ENCODE assay signal across 8 cellular contexts in genomic region chr11:59668950-59669610, GRCh38. TPM values are rescaled to one million over a fixed set of nuclear protein-coding genes. Genes with fewer than 3 reads are reported as not detected.
DNase-seq lines count a peak whose midpoint lies in the region; ATAC-seq, FAIRE-seq and TF ChIP-seq lines count a peak whose summit lies in the region.

A gene with protein sequence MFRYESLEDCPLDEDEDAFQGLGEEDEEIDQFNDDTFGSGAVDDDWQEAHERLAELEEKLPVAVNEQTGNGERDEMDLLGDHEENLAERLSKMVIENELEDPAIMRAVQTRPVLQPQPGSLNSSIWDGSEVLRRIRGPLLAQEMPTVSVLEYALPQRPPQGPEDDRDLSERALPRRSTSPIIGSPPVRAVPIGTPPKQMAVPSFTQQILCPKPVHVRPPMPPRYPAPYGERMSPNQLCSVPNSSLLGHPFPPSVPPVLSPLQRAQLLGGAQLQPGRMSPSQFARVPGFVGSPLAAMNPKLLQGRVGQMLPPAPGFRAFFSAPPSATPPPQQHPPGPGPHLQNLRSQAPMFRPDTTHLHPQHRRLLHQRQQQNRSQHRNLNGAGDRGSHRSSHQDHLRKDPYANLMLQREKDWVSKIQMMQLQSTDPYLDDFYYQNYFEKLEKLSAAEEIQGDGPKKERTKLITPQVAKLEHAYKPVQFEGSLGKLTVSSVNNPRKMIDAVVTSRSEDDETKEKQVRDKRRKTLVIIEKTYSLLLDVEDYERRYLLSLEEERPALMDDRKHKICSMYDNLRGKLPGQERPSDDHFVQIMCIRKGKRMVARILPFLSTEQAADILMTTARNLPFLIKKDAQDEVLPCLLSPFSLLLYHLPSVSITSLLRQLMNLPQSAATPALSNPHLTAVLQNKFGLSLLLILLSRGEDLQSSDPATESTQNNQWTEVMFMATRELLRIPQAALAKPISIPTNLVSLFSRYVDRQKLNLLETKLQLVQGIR (minus strand): TSS chr11:59669037. CDS start chr11:59668895, 142 bp downstream.

- H3K36me3 ChIP-seq in right atrium auricular region (peaks cover 27% of the 10 kb centered on the region), psoas muscle (ENCODE audit: insufficient read depth in 1 of 2, low read depth in 1 of 2) (peaks cover 3 to 28% of the 10 kb centered on the region in 2 donors)

- FAIRE-seq in urothelium cell line (lab: Jason Lieb, UNC) = peak; percentile 20

- H3K9me3 ChIP-seq in right atrium auricular region = no peaks in the 10 kb centered on the region
- no peaks in the 10 kb centered on the region for H3K9me3 ChIP-seq in psoas muscle

- peak; percentile 95 for ATAC-seq in GM18499 (IDR thresholded peaks at IDR 0.05; ENCODE audit: insufficient read depth, unreplicated experiment)
- ATAC-seq in HG02943 (IDR thresholded peaks at IDR 0.05; ENCODE audit: low read depth, unreplicated experiment) = peak; percentile 94
- ATAC-seq in psoas muscle = peak; percentile 94 to 97 (median 95)

- H3K27me3 ChIP-seq in right atrium auricular region (no peaks in the 10 kb centered on the region), psoas muscle (ENCODE audit: insufficient read depth in 3 of 3, low read length in 2 of 3) (no peaks in the 10 kb centered on the region)

- intact Hi-C loops in T-helper 2 cell treated with Interferon-gamma antibody and Interleukin-4, amounts not matched to agents 100 ng/mL and 5 ng/mL, for 36 hours (cut with micrococcal nuclease) = loop anchor here (1.0 to 10.0 kb wide), 5 partner anchors 53 to 494 kb away; partner anchors contain the start of genes DTX4, MRPL16 and STX3
- intact Hi-C loops in psoas muscle (cut with DNase I) = loop anchor here (5.0 kb wide), 4 partner anchors 52 to 133 kb away; partner anchors contain the start of gene OSBP (in 1 of the 2)

- TF ChIP-seq CTCF in right atrium auricular region (IDR thresholded peaks at IDR 0.05) (no peak), psoas muscle (IDR thresholded peaks at IDR 0.05) (no peak)

- DNase-seq in NCI-H187 treated with DMSO at 0.1 percent for 48 hours (lab: John Stamatoyannopoulos, UW) = peak; percentile 87
- DNase-seq in anterior cingulate cortex (lab: John Stamatoyannopoulos, UW) = peak; percentile 86 to 99 (median 98)
- peak; percentile 99 for DNase-seq in right atrium auricular region (ENCODE audit: low spot score)
- peak; percentile 99 to 100 for DNase-seq in psoas muscle
- peak; percentile 99 for DNase-seq in urothelium cell line (ENCODE audit: low spot score)

- peak within 1 kb of the TSS; percentile 98 for H3K27ac ChIP-seq in right atrium auricular region
- peak within 1 kb of the TSS; percentile 91 for H3K27ac ChIP-seq in psoas muscle

- peaks cover 0 to 21% of the 10 kb centered on the region in 2 donors for H3K4me1 ChIP-seq in right atrium auricular region
- peaks cover 16% of the 10 kb centered on the region for H3K4me1 ChIP-seq in psoas muscle

- H3K4me3 ChIP-seq in right atrium auricular region = peak within 1 kb of the TSS; percentile 94
- H3K4me3 ChIP-seq in psoas muscle = peak within 1 kb of the TSS; percentile 86

- WGBS in psoas muscle, 3 donors = 0% methylated on average over 50 to 68 of the region's 68 CpGs

RNA-seq across cellular contexts. Expression of the gene that starts here (rescaled TPM):
- total RNA-seq in T-helper 2 cell treated with Interferon-gamma antibody and Interleukin-4, amounts not matched to agents 100 ng/mL and 5 ng/mL, for 36 hours = 51.3 and 51.5 TPM in 2 replicates
- total RNA-seq in right atrium auricular region (10 to 100 TPM; 13.2 to 22.1 TPM), psoas muscle (10 to 100 TPM; 29.6 to 47.8 (median 41.0) TPM)
- 10 to 100 TPM; 23.9 to 47.9 (median 26.4) TPM for polyA plus RNA-seq in psoas muscle

Comparison
In these comparisons a context has a peak if more than half of its experiments do, and no peak if none do; other contexts are left out.
1. Peak in every context shown above with its lines: DNase-seq, ATAC-seq, H3K4me3 ChIP-seq and H3K27ac ChIP-seq.